In the genomic region with DNA sequence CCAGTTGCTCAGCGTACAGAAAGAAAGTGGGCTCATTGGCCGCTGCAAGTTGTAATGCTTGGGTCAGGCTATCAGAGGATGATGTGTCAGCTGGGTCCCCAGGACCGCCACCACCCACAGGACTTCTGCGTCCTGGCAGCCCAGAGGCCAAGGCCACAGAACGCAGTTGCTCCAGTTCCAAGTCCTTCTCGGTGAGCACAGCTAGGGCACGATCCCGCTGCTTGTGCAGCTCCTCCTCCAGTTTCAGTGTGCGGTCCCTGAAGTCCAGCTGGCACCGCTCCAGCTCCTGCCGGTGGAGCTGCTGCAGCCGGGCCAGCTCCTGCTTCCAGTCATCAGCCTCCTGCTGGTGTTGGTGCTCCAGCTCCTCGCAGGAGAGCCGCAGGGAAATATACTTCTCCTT, we compare ENCODE assay signal across 1 cellular context.
TF ChIP-seq lines count a peak whose summit lies in the region.

No MANE protein-coding gene starts in this region.

TF ChIP-seq in HepG2, 621 proteins besides CTCF, POLR2A, EP300 and RAD21 (continued from another document and continues in another):
- TF ChIP-seq, protein P1, sequence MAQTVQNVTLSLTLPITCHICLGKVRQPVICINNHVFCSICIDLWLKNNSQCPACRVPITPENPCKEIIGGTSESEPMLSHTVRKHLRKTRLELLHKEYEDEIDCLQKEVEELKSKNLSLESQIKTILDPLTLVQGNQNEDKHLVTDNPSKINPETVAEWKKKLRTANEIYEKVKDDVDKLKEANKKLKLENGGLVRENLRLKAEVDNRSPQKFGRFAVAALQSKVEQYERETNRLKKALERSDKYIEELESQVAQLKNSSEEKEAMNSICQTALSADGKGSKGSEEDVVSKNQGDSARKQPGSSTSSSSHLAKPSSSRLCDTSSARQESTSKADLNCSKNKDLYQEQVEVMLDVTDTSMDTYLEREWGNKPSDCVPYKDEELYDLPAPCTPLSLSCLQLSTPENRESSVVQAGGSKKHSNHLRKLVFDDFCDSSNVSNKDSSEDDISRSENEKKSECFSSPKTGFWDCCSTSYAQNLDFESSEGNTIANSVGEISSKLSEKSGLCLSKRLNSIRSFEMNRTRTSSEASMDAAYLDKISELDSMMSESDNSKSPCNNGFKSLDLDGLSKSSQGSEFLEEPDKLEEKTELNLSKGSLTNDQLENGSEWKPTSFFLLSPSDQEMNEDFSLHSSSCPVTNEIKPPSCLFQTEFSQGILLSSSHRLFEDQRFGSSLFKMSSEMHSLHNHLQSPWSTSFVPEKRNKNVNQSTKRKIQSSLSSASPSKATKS (CRISPR knock-in tag; IDR thresholded peaks at IDR 0.05) = no peak
- no peak for TF ChIP-seq U2AF1 (optimal IDR thresholded peaks at IDR 0.05; ENCODE audit: low read depth, low read length)
- TF ChIP-seq, protein P2, sequence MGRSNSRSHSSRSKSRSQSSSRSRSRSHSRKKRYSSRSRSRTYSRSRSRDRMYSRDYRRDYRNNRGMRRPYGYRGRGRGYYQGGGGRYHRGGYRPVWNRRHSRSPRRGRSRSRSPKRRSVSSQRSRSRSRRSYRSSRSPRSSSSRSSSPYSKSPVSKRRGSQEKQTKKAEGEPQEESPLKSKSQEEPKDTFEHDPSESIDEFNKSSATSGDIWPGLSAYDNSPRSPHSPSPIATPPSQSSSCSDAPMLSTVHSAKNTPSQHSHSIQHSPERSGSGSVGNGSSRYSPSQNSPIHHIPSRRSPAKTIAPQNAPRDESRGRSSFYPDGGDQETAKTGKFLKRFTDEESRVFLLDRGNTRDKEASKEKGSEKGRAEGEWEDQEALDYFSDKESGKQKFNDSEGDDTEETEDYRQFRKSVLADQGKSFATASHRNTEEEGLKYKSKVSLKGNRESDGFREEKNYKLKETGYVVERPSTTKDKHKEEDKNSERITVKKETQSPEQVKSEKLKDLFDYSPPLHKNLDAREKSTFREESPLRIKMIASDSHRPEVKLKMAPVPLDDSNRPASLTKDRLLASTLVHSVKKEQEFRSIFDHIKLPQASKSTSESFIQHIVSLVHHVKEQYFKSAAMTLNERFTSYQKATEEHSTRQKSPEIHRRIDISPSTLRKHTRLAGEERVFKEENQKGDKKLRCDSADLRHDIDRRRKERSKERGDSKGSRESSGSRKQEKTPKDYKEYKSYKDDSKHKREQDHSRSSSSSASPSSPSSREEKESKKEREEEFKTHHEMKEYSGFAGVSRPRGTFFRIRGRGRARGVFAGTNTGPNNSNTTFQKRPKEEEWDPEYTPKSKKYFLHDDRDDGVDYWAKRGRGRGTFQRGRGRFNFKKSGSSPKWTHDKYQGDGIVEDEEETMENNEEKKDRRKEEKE (IDR thresholded peaks at IDR 0.05) = no peak
- no peak for TF ChIP-seq CBX2 (IDR thresholded peaks at IDR 0.05; ENCODE audit: low read depth, low read length)
- no peak for TF ChIP-seq CBX2 (CRISPR knock-in tag; IDR thresholded peaks at IDR 0.05; ENCODE audit: low read depth)
- TF ChIP-seq, protein P3, sequence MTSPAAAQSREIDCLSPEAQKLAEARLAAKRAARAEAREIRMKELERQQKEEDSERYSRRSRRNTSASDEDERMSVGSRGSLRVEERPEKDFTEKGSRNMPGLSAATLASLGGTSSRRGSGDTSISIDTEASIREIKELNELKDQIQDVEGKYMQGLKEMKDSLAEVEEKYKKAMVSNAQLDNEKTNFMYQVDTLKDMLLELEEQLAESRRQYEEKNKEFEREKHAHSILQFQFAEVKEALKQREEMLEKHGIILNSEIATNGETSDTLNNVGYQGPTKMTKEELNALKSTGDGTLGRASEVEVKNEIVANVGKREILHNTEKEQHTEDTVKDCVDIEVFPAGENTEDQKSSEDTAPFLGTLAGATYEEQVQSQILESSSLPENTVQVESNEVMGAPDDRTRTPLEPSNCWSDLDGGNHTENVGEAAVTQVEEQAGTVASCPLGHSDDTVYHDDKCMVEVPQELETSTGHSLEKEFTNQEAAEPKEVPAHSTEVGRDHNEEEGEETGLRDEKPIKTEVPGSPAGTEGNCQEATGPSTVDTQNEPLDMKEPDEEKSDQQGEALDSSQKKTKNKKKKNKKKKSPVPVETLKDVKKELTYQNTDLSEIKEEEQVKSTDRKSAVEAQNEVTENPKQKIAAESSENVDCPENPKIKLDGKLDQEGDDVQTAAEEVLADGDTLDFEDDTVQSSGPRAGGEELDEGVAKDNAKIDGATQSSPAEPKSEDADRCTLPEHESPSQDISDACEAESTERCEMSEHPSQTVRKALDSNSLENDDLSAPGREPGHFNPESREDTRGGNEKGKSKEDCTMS (CRISPR knock-in tag; conservative IDR thresholded peaks at IDR 0.05) = no peak
- TF ChIP-seq ZNF335 (CRISPR knock-in tag; IDR thresholded peaks at IDR 0.05) = no peak
- TF ChIP-seq ZSCAN12 (CRISPR knock-in tag; IDR thresholded peaks at IDR 0.05) = no peak
- TF ChIP-seq, protein P4, sequence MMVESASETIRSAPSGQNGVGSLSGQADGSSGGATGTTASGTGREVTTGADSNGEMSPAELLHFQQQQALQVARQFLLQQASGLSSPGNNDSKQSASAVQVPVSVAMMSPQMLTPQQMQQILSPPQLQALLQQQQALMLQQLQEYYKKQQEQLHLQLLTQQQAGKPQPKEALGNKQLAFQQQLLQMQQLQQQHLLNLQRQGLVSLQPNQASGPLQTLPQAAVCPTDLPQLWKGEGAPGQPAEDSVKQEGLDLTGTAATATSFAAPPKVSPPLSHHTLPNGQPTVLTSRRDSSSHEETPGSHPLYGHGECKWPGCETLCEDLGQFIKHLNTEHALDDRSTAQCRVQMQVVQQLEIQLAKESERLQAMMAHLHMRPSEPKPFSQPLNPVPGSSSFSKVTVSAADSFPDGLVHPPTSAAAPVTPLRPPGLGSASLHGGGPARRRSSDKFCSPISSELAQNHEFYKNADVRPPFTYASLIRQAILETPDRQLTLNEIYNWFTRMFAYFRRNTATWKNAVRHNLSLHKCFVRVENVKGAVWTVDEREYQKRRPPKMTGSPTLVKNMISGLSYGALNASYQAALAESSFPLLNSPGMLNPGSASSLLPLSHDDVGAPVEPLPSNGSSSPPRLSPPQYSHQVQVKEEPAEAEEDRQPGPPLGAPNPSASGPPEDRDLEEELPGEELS (CRISPR knock-in tag; IDR thresholded peaks at IDR 0.05) = peak; percentile 48; the same call in 1 of the 2 replicates
- TF ChIP-seq ZNF552 (CRISPR knock-in tag; IDR thresholded peaks at IDR 0.05; ENCODE audit: borderline replicate concordance) = no peak
- TF ChIP-seq ASH2L (IDR thresholded peaks at IDR 0.05; ENCODE audit: insufficient read length, low read depth, low read length) = no peak
- TF ChIP-seq, protein P5, sequence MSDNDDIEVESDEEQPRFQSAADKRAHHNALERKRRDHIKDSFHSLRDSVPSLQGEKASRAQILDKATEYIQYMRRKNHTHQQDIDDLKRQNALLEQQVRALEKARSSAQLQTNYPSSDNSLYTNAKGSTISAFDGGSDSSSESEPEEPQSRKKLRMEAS (IDR thresholded peaks at IDR 0.05) = peak; percentile 55
- no peak for TF ChIP-seq ZNF773 (CRISPR knock-in tag; IDR thresholded peaks at IDR 0.05; ENCODE audit: borderline replicate concordance)
- TF ChIP-seq, protein P6, sequence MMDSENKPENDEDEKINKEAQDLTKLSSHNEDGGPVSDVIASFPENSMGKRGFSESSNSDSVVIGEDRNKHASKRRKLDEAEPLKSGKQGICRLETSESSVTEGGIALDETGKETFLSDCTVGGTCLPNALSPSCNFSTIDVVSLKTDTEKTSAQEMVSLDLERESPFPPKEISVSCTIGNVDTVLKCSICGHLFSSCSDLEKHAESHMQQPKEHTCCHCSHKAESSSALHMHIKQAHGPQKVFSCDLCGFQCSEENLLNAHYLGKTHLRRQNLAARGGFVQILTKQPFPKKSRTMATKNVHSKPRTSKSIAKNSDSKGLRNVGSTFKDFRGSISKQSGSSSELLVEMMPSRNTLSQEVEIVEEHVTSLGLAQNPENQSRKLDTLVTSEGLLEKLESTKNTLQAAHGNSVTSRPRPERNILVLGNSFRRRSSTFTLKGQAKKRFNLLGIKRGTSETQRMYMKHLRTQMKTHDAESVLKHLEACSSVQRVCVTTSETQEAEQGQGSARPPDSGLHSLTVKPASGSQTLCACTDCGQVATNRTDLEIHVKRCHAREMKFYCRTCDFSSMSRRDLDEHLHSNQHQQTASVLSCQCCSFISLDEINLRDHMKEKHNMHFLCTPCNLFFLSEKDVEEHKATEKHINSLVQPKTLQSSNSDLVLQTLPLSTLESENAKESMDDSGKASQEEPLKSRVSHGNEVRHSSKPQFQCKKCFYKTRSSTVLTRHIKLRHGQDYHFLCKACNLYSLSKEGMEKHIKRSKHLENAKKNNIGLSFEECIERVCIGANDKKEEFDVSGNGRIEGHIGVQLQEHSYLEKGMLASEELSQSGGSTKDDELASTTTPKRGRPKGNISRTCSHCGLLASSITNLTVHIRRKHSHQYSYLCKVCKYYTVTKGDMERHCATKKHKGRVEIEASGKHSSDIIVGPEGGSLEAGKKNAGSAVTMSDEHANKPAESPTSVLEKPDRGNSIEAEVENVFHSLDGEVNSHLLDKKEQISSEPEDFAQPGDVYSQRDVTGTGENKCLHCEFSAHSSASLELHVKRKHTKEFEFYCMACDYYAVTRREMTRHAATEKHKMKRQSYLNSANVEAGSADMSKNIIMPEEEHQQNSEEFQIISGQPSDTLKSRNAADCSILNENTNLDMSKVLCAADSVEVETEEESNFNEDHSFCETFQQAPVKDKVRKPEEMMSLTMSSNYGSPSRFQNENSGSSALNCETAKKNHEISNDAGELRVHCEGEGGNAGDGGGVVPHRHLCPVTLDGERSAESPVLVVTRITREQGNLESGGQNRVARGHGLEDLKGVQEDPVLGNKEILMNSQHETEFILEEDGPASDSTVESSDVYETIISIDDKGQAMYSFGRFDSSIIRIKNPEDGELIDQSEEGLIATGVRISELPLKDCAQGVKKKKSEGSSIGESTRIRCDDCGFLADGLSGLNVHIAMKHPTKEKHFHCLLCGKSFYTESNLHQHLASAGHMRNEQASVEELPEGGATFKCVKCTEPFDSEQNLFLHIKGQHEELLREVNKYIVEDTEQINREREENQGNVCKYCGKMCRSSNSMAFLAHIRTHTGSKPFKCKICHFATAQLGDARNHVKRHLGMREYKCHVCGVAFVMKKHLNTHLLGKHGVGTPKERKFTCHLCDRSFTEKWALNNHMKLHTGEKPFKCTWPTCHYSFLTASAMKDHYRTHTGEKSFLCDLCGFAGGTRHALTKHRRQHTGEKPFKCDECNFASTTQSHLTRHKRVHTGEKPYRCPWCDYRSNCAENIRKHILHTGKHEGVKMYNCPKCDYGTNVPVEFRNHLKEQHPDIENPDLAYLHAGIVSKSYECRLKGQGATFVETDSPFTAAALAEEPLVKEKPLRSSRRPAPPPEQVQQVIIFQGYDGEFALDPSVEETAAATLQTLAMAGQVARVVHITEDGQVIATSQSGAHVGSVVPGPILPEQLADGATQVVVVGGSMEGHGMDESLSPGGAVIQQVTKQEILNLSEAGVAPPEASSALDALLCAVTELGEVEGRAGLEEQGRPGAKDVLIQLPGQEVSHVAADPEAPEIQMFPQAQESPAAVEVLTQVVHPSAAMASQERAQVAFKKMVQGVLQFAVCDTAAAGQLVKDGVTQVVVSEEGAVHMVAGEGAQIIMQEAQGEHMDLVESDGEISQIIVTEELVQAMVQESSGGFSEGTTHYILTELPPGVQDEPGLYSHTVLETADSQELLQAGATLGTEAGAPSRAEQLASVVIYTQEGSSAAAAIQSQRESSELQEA (CRISPR knock-in tag; IDR thresholded peaks at IDR 0.05; ENCODE audit: not compliant biosample characterization) = no peak
- TF ChIP-seq, protein P7, sequence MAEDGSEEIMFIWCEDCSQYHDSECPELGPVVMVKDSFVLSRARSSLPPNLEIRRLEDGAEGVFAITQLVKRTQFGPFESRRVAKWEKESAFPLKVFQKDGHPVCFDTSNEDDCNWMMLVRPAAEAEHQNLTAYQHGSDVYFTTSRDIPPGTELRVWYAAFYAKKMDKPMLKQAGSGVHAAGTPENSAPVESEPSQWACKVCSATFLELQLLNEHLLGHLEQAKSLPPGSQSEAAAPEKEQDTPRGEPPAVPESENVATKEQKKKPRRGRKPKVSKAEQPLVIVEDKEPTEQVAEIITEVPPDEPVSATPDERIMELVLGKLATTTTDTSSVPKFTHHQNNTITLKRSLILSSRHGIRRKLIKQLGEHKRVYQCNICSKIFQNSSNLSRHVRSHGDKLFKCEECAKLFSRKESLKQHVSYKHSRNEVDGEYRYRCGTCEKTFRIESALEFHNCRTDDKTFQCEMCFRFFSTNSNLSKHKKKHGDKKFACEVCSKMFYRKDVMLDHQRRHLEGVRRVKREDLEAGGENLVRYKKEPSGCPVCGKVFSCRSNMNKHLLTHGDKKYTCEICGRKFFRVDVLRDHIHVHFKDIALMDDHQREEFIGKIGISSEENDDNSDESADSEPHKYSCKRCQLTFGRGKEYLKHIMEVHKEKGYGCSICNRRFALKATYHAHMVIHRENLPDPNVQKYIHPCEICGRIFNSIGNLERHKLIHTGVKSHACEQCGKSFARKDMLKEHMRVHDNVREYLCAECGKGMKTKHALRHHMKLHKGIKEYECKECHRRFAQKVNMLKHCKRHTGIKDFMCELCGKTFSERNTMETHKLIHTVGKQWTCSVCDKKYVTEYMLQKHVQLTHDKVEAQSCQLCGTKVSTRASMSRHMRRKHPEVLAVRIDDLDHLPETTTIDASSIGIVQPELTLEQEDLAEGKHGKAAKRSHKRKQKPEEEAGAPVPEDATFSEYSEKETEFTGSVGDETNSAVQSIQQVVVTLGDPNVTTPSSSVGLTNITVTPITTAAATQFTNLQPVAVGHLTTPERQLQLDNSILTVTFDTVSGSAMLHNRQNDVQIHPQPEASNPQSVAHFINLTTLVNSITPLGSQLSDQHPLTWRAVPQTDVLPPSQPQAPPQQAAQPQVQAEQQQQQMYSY (CRISPR knock-in tag; IDR thresholded peaks at IDR 0.05) = 0 out of 2 replicates have a peak, but pooled peaks have one; percentile 55
- no peak for TF ChIP-seq JDP2 (CRISPR knock-in tag; IDR thresholded peaks at IDR 0.05; ENCODE audit: borderline replicate concordance)
- TF ChIP-seq RFXANK (CRISPR knock-in tag; IDR thresholded peaks at IDR 0.05) = no peak
- no peak for TF ChIP-seq HMGA1 (CRISPR knock-in tag; conservative IDR thresholded peaks at IDR 0.05)
- TF ChIP-seq, protein P8, sequence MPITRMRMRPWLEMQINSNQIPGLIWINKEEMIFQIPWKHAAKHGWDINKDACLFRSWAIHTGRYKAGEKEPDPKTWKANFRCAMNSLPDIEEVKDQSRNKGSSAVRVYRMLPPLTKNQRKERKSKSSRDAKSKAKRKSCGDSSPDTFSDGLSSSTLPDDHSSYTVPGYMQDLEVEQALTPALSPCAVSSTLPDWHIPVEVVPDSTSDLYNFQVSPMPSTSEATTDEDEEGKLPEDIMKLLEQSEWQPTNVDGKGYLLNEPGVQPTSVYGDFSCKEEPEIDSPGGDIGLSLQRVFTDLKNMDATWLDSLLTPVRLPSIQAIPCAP (CRISPR knock-in tag; IDR thresholded peaks at IDR 0.05; ENCODE audit: low read depth) = no peak
- TF ChIP-seq, protein P9, sequence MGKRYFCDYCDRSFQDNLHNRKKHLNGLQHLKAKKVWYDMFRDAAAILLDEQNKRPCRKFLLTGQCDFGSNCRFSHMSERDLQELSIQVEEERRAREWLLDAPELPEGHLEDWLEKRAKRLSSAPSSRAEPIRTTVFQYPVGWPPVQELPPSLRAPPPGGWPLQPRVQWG (CRISPR knock-in tag; IDR thresholded peaks at IDR 0.05; ENCODE audit: borderline replicate concordance, low read depth) = no peak
- TF ChIP-seq, protein P10, sequence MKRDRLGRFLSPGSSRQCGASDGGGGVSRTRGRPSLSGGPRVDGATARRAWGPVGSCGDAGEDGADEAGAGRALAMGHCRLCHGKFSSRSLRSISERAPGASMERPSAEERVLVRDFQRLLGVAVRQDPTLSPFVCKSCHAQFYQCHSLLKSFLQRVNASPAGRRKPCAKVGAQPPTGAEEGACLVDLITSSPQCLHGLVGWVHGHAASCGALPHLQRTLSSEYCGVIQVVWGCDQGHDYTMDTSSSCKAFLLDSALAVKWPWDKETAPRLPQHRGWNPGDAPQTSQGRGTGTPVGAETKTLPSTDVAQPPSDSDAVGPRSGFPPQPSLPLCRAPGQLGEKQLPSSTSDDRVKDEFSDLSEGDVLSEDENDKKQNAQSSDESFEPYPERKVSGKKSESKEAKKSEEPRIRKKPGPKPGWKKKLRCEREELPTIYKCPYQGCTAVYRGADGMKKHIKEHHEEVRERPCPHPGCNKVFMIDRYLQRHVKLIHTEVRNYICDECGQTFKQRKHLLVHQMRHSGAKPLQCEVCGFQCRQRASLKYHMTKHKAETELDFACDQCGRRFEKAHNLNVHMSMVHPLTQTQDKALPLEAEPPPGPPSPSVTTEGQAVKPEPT (CRISPR knock-in tag; IDR thresholded peaks at IDR 0.05; ENCODE audit: low read depth) = no peak
- 0 out of 2 replicates have a peak, but pooled peaks have one; percentile 24 for TF ChIP-seq HOXD1 (CRISPR knock-in tag; IDR thresholded peaks at IDR 0.05)
- TF ChIP-seq ZNF350 (CRISPR knock-in tag; IDR thresholded peaks at IDR 0.05; ENCODE audit: borderline replicate concordance, low read depth) = no peak
